12 cellular contexts compared by ENCODE assay signal in genomic region chr14:24982472-24983155, GRCh38.
A peak's percentile ranks its signal among the peaks of the same experiment; 100 is the strongest.
DNase-seq lines count a peak whose midpoint lies in the region; ATAC-seq and TF ChIP-seq lines count a peak whose summit lies in the region.
"Had no signal": no experiment of that assay in that cellular context is flagged by ENCODE, and none has a peak within 500 bp of the region (broad histone marks: within the 10 kb centered on the region; RNA-seq: fewer than 3 reads in every experiment).

No MANE protein-coding gene starts in this region.

- peak overlapping the region in 3 of 4 donors; percentile 20 to 53 (median 37) for H3K27ac ChIP-seq in sigmoid colon

- H3K4me3 ChIP-seq in sigmoid colon: no peak overlapping the region

- TF ChIP-seq POLR2A in sigmoid colon (IDR thresholded peaks at IDR 0.05): no peak

- no peak overlapping the region for H3K27ac Mint-ChIP-seq in nephron progenitor cell
- H3K27ac Mint-ChIP-seq: activated CD4-positive, alpha-beta T cell treated with anti-CD3 and anti-CD28 coated beads, Interleukin-2, amount 10 ng/mL, durations not matched to agents 24 days and 14 days; activated naive CD4-positive, alpha-beta T cell treated with anti-CD3 and anti-CD28 coated beads, Interleukin-2, amount 10 ng/mL, durations not matched to agents 7 days and 5 days; naive B cell had no signal

- peaks cover 0 to 36% (median 34%) of the 10 kb centered on the region in 4 donors for H3K4me1 ChIP-seq in sigmoid colon

- no peak for TF ChIP-seq EP300 in sigmoid colon (IDR thresholded peaks at IDR 0.05)

- peaks cover 4% of the 10 kb centered on the region for H3K4me1 Mint-ChIP-seq in nephron progenitor cell
- H3K4me1 Mint-ChIP-seq: activated CD4-positive, alpha-beta T cell treated with anti-CD3 and anti-CD28 coated beads, Interleukin-2, amount 10 ng/mL, durations not matched to agents 24 days and 14 days; activated naive CD4-positive, alpha-beta T cell treated with anti-CD3 and anti-CD28 coated beads, Interleukin-2, amount 10 ng/mL, durations not matched to agents 7 days and 5 days; naive B cell had no signal

- ATAC-seq in stimulated activated naive CD8-positive, alpha-beta T cell treated with anti-CD3 and anti-CD28 coated beads, Interleukin-15, Interleukin-2, amounts not matched to agents 100 U/mL and 50 U/mL, for 24 hours: no peak

- H3K36me3 Mint-ChIP-seq in nephron progenitor cell (ENCODE audit: low read depth): peaks cover 12% of the 10 kb centered on the region
- H3K36me3 Mint-ChIP-seq: activated naive CD4-positive, alpha-beta T cell treated with anti-CD3 and anti-CD28 coated beads, Interleukin-2, amount 10 ng/mL, durations not matched to agents 7 days and 5 days; naive B cell had no signal

- no peak for TF ChIP-seq CTCF in sigmoid colon (IDR thresholded peaks at IDR 0.05)
- TF ChIP-seq CTCF in nephron progenitor cell (IDR thresholded peaks at IDR 0.05): no peak

- H3K9me3 Mint-ChIP-seq in nephron progenitor cell: no peaks in the 10 kb centered on the region
- H3K9me3 Mint-ChIP-seq: activated CD4-positive, alpha-beta T cell treated with anti-CD3 and anti-CD28 coated beads, Interleukin-2, amount 10 ng/mL, durations not matched to agents 24 days and 14 days; activated naive CD4-positive, alpha-beta T cell treated with anti-CD3 and anti-CD28 coated beads, Interleukin-2, amount 10 ng/mL, durations not matched to agents 7 days and 5 days had no signal

- no peaks in the 10 kb centered on the region for H3K27me3 ChIP-seq in sigmoid colon

- no peaks in the 10 kb centered on the region for H3K9me3 ChIP-seq in sigmoid colon

- H3K4me3 Mint-ChIP-seq in nephron progenitor cell: no peak overlapping the region
- H3K4me3 Mint-ChIP-seq: activated CD4-positive, alpha-beta T cell treated with anti-CD3 and anti-CD28 coated beads, Interleukin-2, amount 10 ng/mL, durations not matched to agents 24 days and 14 days; activated naive CD4-positive, alpha-beta T cell treated with anti-CD3 and anti-CD28 coated beads, Interleukin-2, amount 10 ng/mL, durations not matched to agents 7 days and 5 days; naive B cell had no signal

- DNase-seq in EL (peak; percentile 63), RPMI7951 (ENCODE audit: low read depth) (peak; percentile 36), fibroblast of peridontal ligament (ENCODE audit: extremely low read depth) (peak; percentile 93), sigmoid colon (no peak), nephron progenitor cell (no peak), cerebellar cortex (ENCODE audit: low spot score) (no peak)
- DNase-seq in activated CD8-positive, alpha-beta memory T cell treated with anti-CD3 and anti-CD28 coated beads for 24 hours: no peak
- DNase-seq in stimulated activated naive CD8-positive, alpha-beta T cell treated with anti-CD3 and anti-CD28 coated beads, Interleukin-15, Interleukin-2, amounts not matched to agents 100 U/mL and 50 U/mL, for 24 hours: no peak
- DNase-seq: activated CD4-positive, alpha-beta T cell treated with anti-CD3 and anti-CD28 coated beads, Interleukin-2, amount 10 ng/mL, durations not matched to agents 24 days and 14 days; activated naive CD4-positive, alpha-beta T cell treated with anti-CD3 and anti-CD28 coated beads, Interleukin-2, amount 10 ng/mL, durations not matched to agents 7 days and 5 days; naive B cell; stimulated activated CD4-positive, alpha-beta T cell treated with anti-CD3 and anti-CD28 coated beads, Interleukin-12 subunit alpha, Interleukin-12 subunit beta, amount 100 ng/mL, for 4 hours had no signal

- no peaks in the 10 kb centered on the region for H3K36me3 ChIP-seq in sigmoid colon

- 17 to 56% methylated on average over 6 of the region's 6 CpGs for WGBS in sigmoid colon, 2 donors

- intact Hi-C loops in sigmoid colon (cut with DNase I): no loop called here

- H3K27me3 Mint-ChIP-seq in nephron progenitor cell (ENCODE audit: low read depth, poor library complexity): no peaks in the 10 kb centered on the region
- H3K27me3 Mint-ChIP-seq: activated naive CD4-positive, alpha-beta T cell treated with anti-CD3 and anti-CD28 coated beads, Interleukin-2, amount 10 ng/mL, durations not matched to agents 7 days and 5 days had no signal

Comparison
In these comparisons a context has a peak if more than half of its experiments do, and no peak if none do; other contexts are left out.
1. DNase-seq: peak in EL (single experiment), RPMI7951 (single experiment) and fibroblast of peridontal ligament (single experiment); none in sigmoid colon (single experiment), activated CD8-positive, alpha-beta memory T cell treated with anti-CD3 and anti-CD28 coated beads for 24 hours (single experiment), nephron progenitor cell (single experiment), stimulated activated naive CD8-positive, alpha-beta T cell treated with anti-CD3 and anti-CD28 coated beads, Interleukin-15, Interleukin-2, amounts not matched to agents 100 U/mL and 50 U/mL, for 24 hours (single experiment) and cerebellar cortex (single experiment).